19 cellular contexts compared by ENCODE assay signal in genomic region chr10:92915892-92916291, GRCh38.
DNase-seq lines count a peak whose midpoint lies in the region; ATAC-seq, FAIRE-seq and TF ChIP-seq lines count a peak whose summit lies in the region.
"Had no signal": no experiment of that assay in that cellular context is flagged by ENCODE, and none has a peak within 500 bp of the region (broad histone marks: within the 10 kb centered on the region; RNA-seq: fewer than 3 reads in every experiment).

No MANE protein-coding gene starts in this region.

- H3K4me1 ChIP-seq in mammary epithelial cell (ENCODE audit: insufficient read depth, low read length) (no peaks in the 10 kb centered on the region), GM12878 (ENCODE audit: control insufficient read depth, insufficient read depth, low read length) (no peaks in the 10 kb centered on the region), iPS-20b (ENCODE audit: insufficient read depth, low read length) (peaks cover 11% of the 10 kb centered on the region; the same call in 1 of the 2 replicates)
- H3K4me1 ChIP-seq: BLaER1, Caco-2 had no signal

- H3K4me3 ChIP-seq in mammary epithelial cell (replicated peaks in 1 of 3; ENCODE audit: insufficient read depth in 1 of 3, low read depth in 2 of 3, low read length in 3 of 3) (no peak overlapping the region), GM12878 (no peak overlapping the region), iPS-20b (ENCODE audit: low read length) (peak overlapping the region; percentile 34; the same call in 1 of the 2 replicates)
- H3K4me3 ChIP-seq: BLaER1 had no signal

- in situ Hi-C loops in mammary epithelial cell (cut with MboI; ENCODE audit: low sequenced_read_pairs in 2 of 2) (no loop called here), GM12878 (cut with MboI) (no loop called here)

- TF ChIP-seq EP300 in GM12878 (IDR thresholded peaks at IDR 0.05; ENCODE audit: borderline replicate concordance in 1 of 2, control insufficient read depth in 1 of 2, low read depth in 2 of 2, low read length in 2 of 2), result no peak

- RAD21 ChIA-PET in GM12878 (lab: Charles Lee; ENCODE audit: unreplicated experiment), result interaction anchor here (1.3 kb wide), 1 partner anchor 49 kb away, joined by 4 read pairs; no protein-coding TSS in a partner anchor

- H3K27me3 Mint-ChIP-seq in MCF 10A (ENCODE audit: insufficient read depth, unreplicated experiment), result no peaks in the 10 kb centered on the region
- H3K27me3 Mint-ChIP-seq: B cell; CD4-positive, CD25-positive, alpha-beta regulatory T cell had no signal

- no TSS peak for BruUV-seq in MCF 10A (replicated peaks; lab: Mats Ljungman, UMichigan)
- no TSS peak for BruUV-seq in mammary epithelial cell (replicated peaks; lab: Mats Ljungman, UMichigan)
- BruUV-seq in GM12878 (replicated peaks; lab: Mats Ljungman, UMichigan), result no TSS peak

- CTCF ChIA-PET in MCF 10A (lab: Yijun Ruan, JAX), result interaction anchor here (0.5 to 3.2 kb wide), 12 partner anchors 8 to 221 kb away, joined by 3 to 16 read pairs (median 3); no protein-coding TSS in a partner anchor
- CTCF ChIA-PET in mammary epithelial cell (lab: Charles Lee; ENCODE audit: low non-redundant PET), result no interaction called here
- CTCF ChIA-PET in GM12878 (lab: Yijun Ruan, JAX), result interaction anchor here (0.6 to 3.2 kb wide), 8 partner anchors 8 to 72 kb away, joined by 3 to 21 read pairs (median 5); no protein-coding TSS in a partner anchor

- SMC1A ChIA-PET in GM12878 (lab: Charles Lee; ENCODE audit: uncharacterized antibody, unreplicated experiment), result interaction anchor here (0.7 to 1.6 kb wide), 4 partner anchors 11 to 49 kb away, joined by 3 to 6 read pairs (median 4); no protein-coding TSS in a partner anchor

- H2AFZ ChIP-seq in mammary epithelial cell (ENCODE audit: low read depth, low read length) (no peak overlapping the region), GM12878 (ENCODE audit: control insufficient read depth, low read depth, low read length) (no peak overlapping the region)

- H3K27ac ChIP-seq in mammary epithelial cell (ENCODE audit: insufficient read depth, low read depth, low read length) (no peak overlapping the region), GM12878 (ENCODE audit: control insufficient read depth, insufficient read depth) (no peak overlapping the region), iPS-20b (ENCODE audit: low read length) (no peak overlapping the region)
- H3K27ac ChIP-seq: 22Rv1, BLaER1, C4-2B had no signal

- no peaks in the 10 kb centered on the region for H4K20me1 ChIP-seq in mammary epithelial cell (ENCODE audit: insufficient read depth, low read length)
- no peaks in the 10 kb centered on the region for H4K20me1 ChIP-seq in GM12878 (ENCODE audit: control insufficient read depth, insufficient read depth)
- H4K20me1 ChIP-seq: BLaER1 had no signal

- WGBS in mammary epithelial cell (ENCODE audit: low coverage, missing lambda C conversion rate), result 93% methylated on average over 3 of the region's 3 CpGs
- 95% methylated on average over 3 of the region's 3 CpGs for WGBS in GM12878 (ENCODE audit: insufficient coverage, insufficient replicate concordance, low lambda C conversion rate, missing lambda C conversion rate)

- FAIRE-seq in GM12878 (lab: Jason Lieb, UNC), result no peak
- FAIRE-seq: G401.6, GM18507 had no signal

- H3K4me2 ChIP-seq in mammary epithelial cell (ENCODE audit: insufficient read depth, low read depth, low read length) (no peak overlapping the region), GM12878 (ENCODE audit: control insufficient read depth, insufficient read depth) (no peak overlapping the region)
- H3K4me2 ChIP-seq: BLaER1 had no signal

- H3K27ac Mint-ChIP-seq in MCF 10A (ENCODE audit: low read depth, unreplicated experiment), result no peak overlapping the region
- H3K27ac Mint-ChIP-seq: B cell; CD8-positive, alpha-beta T cell had no signal

- TF ChIP-seq RAD21 in GM12878 (IDR thresholded peaks at IDR 0.05; ENCODE audit: insufficient read depth, low read depth, low read length), result no peak

- no peak for ATAC-seq in GM12878
- ATAC-seq: CD8-positive, alpha-beta T cell; HCT116 had no signal

- H3K4me1 Mint-ChIP-seq in MCF 10A (ENCODE audit: insufficient read depth, unreplicated experiment), result no peaks in the 10 kb centered on the region
- H3K4me1 Mint-ChIP-seq: B cell had no signal

- intact Hi-C loops in MCF 10A (cut with micrococcal nuclease), result no loop called here
- intact Hi-C loops in mammary epithelial cell (cut with micrococcal nuclease), result loop anchor here (2.0 kb wide), 1 partner anchor 123 kb away; no protein-coding TSS in a partner anchor
- intact Hi-C loops in GM12878 (cut with micrococcal nuclease; ENCODE audit: unreplicated experiment), result no loop called here

- H3K36me3 ChIP-seq in mammary epithelial cell (ENCODE audit: insufficient read depth, low read length) (no peaks in the 10 kb centered on the region), GM12878 (ENCODE audit: control insufficient read depth in 2 of 2, insufficient read depth in 2 of 2, low read length in 1 of 2) (no peaks in the 10 kb centered on the region), iPS-20b (ENCODE audit: insufficient read depth, low read depth, low read length) (no peaks in the 10 kb centered on the region)

- no peak overlapping the region for H3K9ac ChIP-seq in mammary epithelial cell (ENCODE audit: insufficient read depth, low read length)
- no peak overlapping the region for H3K9ac ChIP-seq in GM12878 (ENCODE audit: control insufficient read depth, insufficient read depth, low read length)
- no peak overlapping the region for H3K9ac ChIP-seq in iPS-20b (ENCODE audit: low read depth, low read length)
- H3K9ac ChIP-seq: BLaER1 had no signal

- no peaks in the 10 kb centered on the region for H3K79me2 ChIP-seq in mammary epithelial cell (ENCODE audit: insufficient read depth, low read length)
- no peaks in the 10 kb centered on the region for H3K79me2 ChIP-seq in GM12878 (ENCODE audit: control insufficient read depth, insufficient read depth, low read length)

- dilution Hi-C loops in mammary epithelial cell (cut with HindIII; ENCODE audit: low sequenced_read_pairs), result no loop called here

- TF ChIP-seq POLR2A in GM12878 (IDR thresholded peaks at IDR 0.05; ENCODE audit: low read depth, low read length), result no peak

- TF ChIP-seq CTCF in MCF 10A (IDR thresholded peaks at IDR 0.05; ENCODE audit: unreplicated experiment) (peak; percentile 3), mammary epithelial cell (conservative IDR thresholded peaks at IDR 0.05 in 1 of 2, IDR thresholded peaks at IDR 0.05 in 1 of 2; ENCODE audit: extremely low read depth in 1 of 2, insufficient read depth in 1 of 2, low read depth in 1 of 2, low read length in 2 of 2) (no peak), GM12878 (IDR thresholded peaks at IDR 0.05 in 2 of 3, conservative IDR thresholded peaks at IDR 0.05 in 1 of 3; ENCODE audit: control insufficient read depth in 2 of 3, extremely low read depth in 1 of 3, insufficient read depth in 1 of 3, low read depth in 3 of 3, low read length in 3 of 3) (no peak)

- no peaks in the 10 kb centered on the region for H3K9me3 Mint-ChIP-seq in MCF 10A (ENCODE audit: unreplicated experiment)

- no peaks in the 10 kb centered on the region for H3K36me3 Mint-ChIP-seq in MCF 10A (ENCODE audit: insufficient read depth, unreplicated experiment)

- H3K27me3 ChIP-seq in mammary epithelial cell (ENCODE audit: insufficient read depth, low read length) (no peaks in the 10 kb centered on the region), GM12878 (replicated peaks in 1 of 2; ENCODE audit: control insufficient read depth in 2 of 2, insufficient read depth in 2 of 2, low read length in 1 of 2) (no peaks in the 10 kb centered on the region), iPS-20b (ENCODE audit: insufficient read depth, low read length) (no peaks in the 10 kb centered on the region)
- H3K27me3 ChIP-seq: BLaER1 had no signal

- DNase-seq in MCF 10A (ENCODE audit: unreplicated experiment), result no peak
- DNase-seq in mammary epithelial cell, result no peak
- DNase-seq in GM12878 (ENCODE audit: low read depth, low spot score), result no peak
- no peak for DNase-seq in stimulated activated CD4-positive, alpha-beta T cell treated with anti-CD3 and anti-CD28 coated beads, Interleukin-4, amount 100 ng/mL, for 24 hours
- no peak for DNase-seq in NCI-H2029 treated with DMSO at 0.1 percent for 48 hours (lab: John Stamatoyannopoulos, UW)
- DNase-seq: Caco-2; CD4-positive, CD25-positive, alpha-beta regulatory T cell; CD8-positive, alpha-beta T cell; DMS153; DND-41; H9 had no signal

- POLR2A ChIA-PET in MCF 10A (lab: Yijun Ruan, JAX) (no interaction called here), GM12878 (lab: Charles Lee) (interaction anchor here (0.7 kb wide), 1 partner anchor 11 kb away, joined by 3 read pairs; no protein-coding TSS in a partner anchor)

- no peak overlapping the region for H3K4me3 Mint-ChIP-seq in MCF 10A (ENCODE audit: unreplicated experiment)
- H3K4me3 Mint-ChIP-seq: B cell; CD8-positive, alpha-beta T cell; H9 had no signal

- H3K9me3 ChIP-seq in mammary epithelial cell (replicated peaks; ENCODE audit: insufficient read depth, low read length) (no peaks in the 10 kb centered on the region), GM12878 (replicated peaks; ENCODE audit: control insufficient read depth, insufficient read depth, low read length) (no peaks in the 10 kb centered on the region), iPS-20b (ENCODE audit: insufficient read depth, low read depth, low read length) (peaks cover 5% of the 10 kb centered on the region; the same call in 1 of the 2 replicates)

TF ChIP-seq in GM12878, 131 proteins besides CTCF, POLR2A, EP300 and RAD21:
- TF ChIP-seq ZNF24 (IDR thresholded peaks at IDR 0.05) (no peak), YY1 (IDR thresholded peaks at IDR 0.05; ENCODE audit: low read depth, low read length) (peak; percentile 64), CREB1 (IDR thresholded peaks at IDR 0.05; ENCODE audit: low read depth) (no peak), JUNB (IDR thresholded peaks at IDR 0.05) (no peak), PAX5 (IDR thresholded peaks at IDR 0.05; ENCODE audit: borderline replicate concordance, low read depth, low read length) (no peak), PML (IDR thresholded peaks at IDR 0.05; ENCODE audit: low read length) (no peak), RCOR1 (conservative IDR thresholded peaks at IDR 0.05; ENCODE audit: low read depth, low read length) (no peak), FOXM1 (IDR thresholded peaks at IDR 0.05; ENCODE audit: low read depth, low read length) (no peak)
